In the genomic region with DNA sequence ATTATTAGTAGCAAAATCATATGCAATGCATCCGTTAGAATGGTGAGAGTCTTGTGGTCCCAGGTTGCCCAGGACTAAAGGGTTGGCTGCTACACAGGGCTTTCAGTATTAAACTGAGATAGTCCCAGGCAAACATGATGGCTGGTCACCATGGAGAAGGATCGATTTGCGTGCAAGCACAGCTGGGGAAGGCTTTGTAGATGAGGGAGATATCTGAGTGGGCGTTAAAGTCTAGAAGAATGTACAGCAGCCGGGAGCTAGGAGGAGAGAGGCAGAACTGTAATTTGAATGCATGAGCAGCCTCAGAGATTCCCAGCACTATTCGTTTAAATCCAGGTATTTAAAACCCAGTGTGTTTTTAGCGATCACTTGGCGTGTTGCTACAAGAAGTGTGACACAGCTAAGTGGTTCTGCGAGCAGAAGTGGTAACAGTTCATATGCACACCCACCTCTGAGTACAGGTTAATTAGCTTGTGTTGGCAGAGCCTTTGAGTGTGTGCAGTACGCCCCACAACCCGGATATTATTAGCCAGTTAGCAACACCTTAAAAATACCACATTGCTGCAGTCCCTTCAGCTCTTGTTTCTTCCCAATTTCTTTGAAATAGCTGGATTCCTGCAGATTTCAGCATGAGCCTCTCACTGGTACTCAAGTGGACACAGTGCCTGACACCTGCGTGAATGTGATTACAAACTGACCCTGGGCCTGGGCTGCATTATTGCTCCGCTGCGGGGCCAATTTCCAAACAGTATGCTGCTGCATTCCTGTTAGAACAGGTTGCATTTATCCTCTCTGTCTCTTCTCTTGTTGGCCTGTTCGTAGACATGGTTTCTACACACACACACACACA, we compare ENCODE assay signal across 17 cellular contexts.
A peak's percentile ranks its signal among the peaks of the same experiment; 100 is the strongest.
DNase-seq lines count a peak whose midpoint lies in the region; ATAC-seq and TF ChIP-seq lines count a peak whose summit lies in the region.
"Had no signal": no experiment of that assay in that cellular context is flagged by ENCODE, and none has a peak within 500 bp of the region (broad histone marks: within the 10 kb centered on the region; RNA-seq: fewer than 3 reads in every experiment).

No MANE protein-coding gene starts in this region.

- no peak overlapping the region for H4K8ac ChIP-seq in trophoblast cell (ENCODE audit: low read depth, low read length)

- TF ChIP-seq POLR2A in uterus (IDR thresholded peaks at IDR 0.05): no peak

- H2BK120ac ChIP-seq in trophoblast cell (ENCODE audit: insufficient read depth, low read length, poor library complexity): no peak overlapping the region

- H2AFZ ChIP-seq in trophoblast cell (ENCODE audit: insufficient read depth, low read length, poor library complexity): no peak overlapping the region

- H3K36me3 ChIP-seq in trophoblast cell (ENCODE audit: control insufficient read depth in 1 of 2, insufficient read depth in 2 of 2, low read length in 2 of 2) (no peaks in the 10 kb centered on the region), uterus (no peaks in the 10 kb centered on the region)

- H3K27ac Mint-ChIP-seq in T-helper 17 cell: no peak overlapping the region
- H3K27ac Mint-ChIP-seq: activated CD4-positive, alpha-beta memory T cell treated with anti-CD3 and anti-CD28 coated beads for 36 hours; activated naive CD8-positive, alpha-beta T cell treated with anti-CD3 and anti-CD28 coated beads, Interleukin-2, amount 50 U/mL, for 24 hours; immature natural killer cell had no signal

- no peak overlapping the region for H2BK12ac ChIP-seq in trophoblast cell (ENCODE audit: low read length)

- H3K36me3 Mint-ChIP-seq in T-helper 17 cell (ENCODE audit: low read depth): no peaks in the 10 kb centered on the region
- H3K36me3 Mint-ChIP-seq: activated CD4-positive, alpha-beta memory T cell treated with anti-CD3 and anti-CD28 coated beads for 36 hours; immature natural killer cell had no signal

- no peak overlapping the region for H2AK5ac ChIP-seq in trophoblast cell (ENCODE audit: low read length)

- H4K12ac ChIP-seq in trophoblast cell (ENCODE audit: low read depth, low read length): no peak overlapping the region

- H2BK5ac ChIP-seq in trophoblast cell (ENCODE audit: low read depth, low read length, poor library complexity): no peak overlapping the region

- DNase-seq in NCI-H1105 treated with DMSO at 0.1 percent for 48 hours (lab: John Stamatoyannopoulos, UW): peak; percentile 84
- peak; percentile 71 for DNase-seq in NCI-H510A treated with DMSO at 0.1 percent for 48 hours (lab: John Stamatoyannopoulos, UW)
- DNase-seq in trophoblast cell: peak; percentile 67 to 75
- no peak for DNase-seq in T-helper 17 cell
- no peak for DNase-seq in NOMO-1 treated with DMSO at 0.1 percent for 48 hours (lab: John Stamatoyannopoulos, UW; ENCODE audit: unreplicated experiment)
- no peak for DNase-seq in uterus
- DNase-seq in activated CD4-positive, alpha-beta T cell treated with anti-CD3 and anti-CD28 coated beads for 48 hours: no peak
- DNase-seq: activated CD4-positive, alpha-beta memory T cell treated with anti-CD3 and anti-CD28 coated beads for 36 hours; activated naive CD8-positive, alpha-beta T cell treated with anti-CD3 and anti-CD28 coated beads, Interleukin-2, amount 50 U/mL, for 24 hours; C1 segment of cervical spinal cord; cerebellar nuclear complex; immature natural killer cell; NCI-H524 treated with DMSO at 0.1 percent for 48 hours; testis had no signal

- WGBS in trophoblast cell (ENCODE audit: extremely low coverage, insufficient coverage, insufficient read length): no CpG with 5 or more reads among the region's 15 CpGs

- H3K79me1 ChIP-seq in trophoblast cell (ENCODE audit: low read length): peaks cover 10% of the 10 kb centered on the region

- ATAC-seq in esophagus mucosa (peak; percentile 91), T-helper 17 cell (no peak)
- ATAC-seq: activated naive CD8-positive, alpha-beta T cell treated with anti-CD3 and anti-CD28 coated beads, Interleukin-2, amount 50 U/mL, for 24 hours; Panc1; sciatic nerve had no signal

- H3K18ac ChIP-seq in trophoblast cell (ENCODE audit: low read length): no peak overlapping the region

- H3K4me3 Mint-ChIP-seq in T-helper 17 cell: no peak overlapping the region
- H3K4me3 Mint-ChIP-seq: activated CD4-positive, alpha-beta memory T cell treated with anti-CD3 and anti-CD28 coated beads for 36 hours; activated naive CD8-positive, alpha-beta T cell treated with anti-CD3 and anti-CD28 coated beads, Interleukin-2, amount 50 U/mL, for 24 hours; immature natural killer cell had no signal

- H4K91ac ChIP-seq in trophoblast cell (ENCODE audit: low read depth, low read length): no peak overlapping the region

- peaks cover 2% of the 10 kb centered on the region for H3K79me2 ChIP-seq in trophoblast cell (ENCODE audit: control insufficient read depth, insufficient read depth, low read length, poor library complexity)

- no peak overlapping the region for H3K27ac ChIP-seq in trophoblast cell (ENCODE audit: low read depth, low read length)
- H3K27ac ChIP-seq in uterus: no peak overlapping the region
- H3K27ac ChIP-seq: testis had no signal

- no peaks in the 10 kb centered on the region for H3K27me3 ChIP-seq in trophoblast cell (ENCODE audit: insufficient read depth, low read length)
- no peaks in the 10 kb centered on the region for H3K27me3 ChIP-seq in uterus
- H3K27me3 ChIP-seq: testis had no signal

- H3K4me3 ChIP-seq in trophoblast cell (ENCODE audit: low read depth, low read length) (no peak overlapping the region), uterus (no peak overlapping the region)
- H3K4me3 ChIP-seq: testis had no signal

- intact Hi-C loops in uterus (cut with DNase I; ENCODE audit: low total_unique reads): no loop called here

- no peak overlapping the region for H3K9ac ChIP-seq in trophoblast cell (ENCODE audit: low read length)

- no peaks in the 10 kb centered on the region for H3K4me1 Mint-ChIP-seq in T-helper 17 cell
- H3K4me1 Mint-ChIP-seq: activated naive CD8-positive, alpha-beta T cell treated with anti-CD3 and anti-CD28 coated beads, Interleukin-2, amount 50 U/mL, for 24 hours; immature natural killer cell had no signal

- H3K23ac ChIP-seq in trophoblast cell (ENCODE audit: low read length): no peak overlapping the region

- no peak overlapping the region for H3K4me2 ChIP-seq in trophoblast cell (ENCODE audit: low read length)

- TF ChIP-seq CTCF in uterus (IDR thresholded peaks at IDR 0.05): no peak

- H3K4ac ChIP-seq in trophoblast cell (ENCODE audit: low read depth, low read length): no peak overlapping the region

- H3K27me3 Mint-ChIP-seq in T-helper 17 cell: peaks cover 56% of the 10 kb centered on the region

- H3K4me1 ChIP-seq in trophoblast cell (ENCODE audit: control insufficient read depth in 1 of 2, insufficient read depth in 2 of 2, low read length in 2 of 2) (peaks cover 13 to 20% of the 10 kb centered on the region in 2 experiments), uterus (no peaks in the 10 kb centered on the region)
- H3K4me1 ChIP-seq: testis had no signal

- H3K14ac ChIP-seq in trophoblast cell (ENCODE audit: low read length): no peak overlapping the region

- H3K9me3 ChIP-seq in trophoblast cell (ENCODE audit: insufficient read depth, low read depth, low read length) (peaks cover 2% of the 10 kb centered on the region), T-helper 17 cell (ENCODE audit: control insufficient read depth, low read length, poor library complexity, severe bottlenecking) (no peaks in the 10 kb centered on the region), uterus (no peaks in the 10 kb centered on the region)
- H3K9me3 ChIP-seq: testis had no signal

Comparison
In these comparisons a context has a peak if more than half of its experiments do, and no peak if none do; other contexts are left out.
1. DNase-seq: peak in NCI-H1105 treated with DMSO at 0.1 percent for 48 hours (single experiment), NCI-H510A treated with DMSO at 0.1 percent for 48 hours (single experiment) and trophoblast cell (2 of 2); none in T-helper 17 cell (0 of 3), NOMO-1 treated with DMSO at 0.1 percent for 48 hours (single experiment), uterus (0 of 2) and activated CD4-positive, alpha-beta T cell treated with anti-CD3 and anti-CD28 coated beads for 48 hours (single experiment).